In genomic region chr15:31357148-31357547, GRCh38 we compare ENCODE assay signal across 12 cellular contexts. TPM values are rescaled to one million over a fixed set of nuclear protein-coding genes. Genes with fewer than 3 reads are reported as not detected.
DNase-seq lines count a peak whose midpoint lies in the region; ATAC-seq, FAIRE-seq and TF ChIP-seq lines count a peak whose summit lies in the region.
"Had no signal": no experiment of that assay in that cellular context is flagged by ENCODE, and none has a peak within 500 bp of the region (broad histone marks: within the 10 kb centered on the region; RNA-seq: fewer than 3 reads in every experiment).

No MANE protein-coding gene starts in this region.

- no peaks in the 10 kb centered on the region for H3K27me3 ChIP-seq in CD4-positive, alpha-beta T cell (ENCODE audit: control insufficient read depth, insufficient read depth, low read length)
- H3K27me3 ChIP-seq: SJCRH30 had no signal

- FAIRE-seq in RCC 7860 (lab: Jason Lieb, UNC), result no peak
- FAIRE-seq: endometrium, islet of Langerhans had no signal

- CTCF ChIA-PET in CD4-positive, alpha-beta T cell (lab: Charles Lee), result interaction anchor here (0.5 to 3.8 kb wide), 5 partner anchors 9 to 142 kb away, joined by 3 to 17 read pairs (median 4); no protein-coding TSS in a partner anchor

- intact Hi-C loops in CD4-positive, alpha-beta T cell (cut with DNase I, micrococcal nuclease), result no loop called here

- POLR2A ChIA-PET in CD4-positive, alpha-beta T cell (lab: Charles Lee), result interaction anchor here (0.5 to 25.4 kb wide), 14 partner anchors 8 to 150 kb away, joined by 3 to 566 read pairs (median 5); partner anchors contain the start of gene KLF13
- POLR2A ChIA-PET in naive thymus-derived CD8-positive, alpha-beta T cell (lab: Charles Lee), result interaction anchor here (1.0 to 36.8 kb wide), 12 partner anchors 4 to 151 kb away, joined by 3 to 915 read pairs (median 74); partner anchors contain the start of gene KLF13

- H3K4me1 Mint-ChIP-seq in CD4-positive, alpha-beta T cell (ENCODE audit: low read depth), result peaks cover 95% of the 10 kb centered on the region
- peaks cover 64 to 100% (median 98%) of the 10 kb centered on the region in 4 donors for H3K4me1 Mint-ChIP-seq in naive thymus-derived CD8-positive, alpha-beta T cell

- peak overlapping the region; percentile 93 for H3K27ac ChIP-seq in CD4-positive, alpha-beta T cell (ENCODE audit: low read depth, low read length)
- H3K27ac ChIP-seq: SJCRH30 had no signal

- DNase-seq in CD4-positive, alpha-beta T cell, result peak in 1 of 10 experiments; percentile 37
- peak; percentile 18 for DNase-seq in KG1 (lab: John Stamatoyannopoulos, UW)
- DNase-seq in activated naive CD4-positive, alpha-beta T cell treated with anti-CD3 and anti-CD28 coated beads, Interleukin-2, amount 50 U/mL, for 72 hours (ENCODE audit: low spot score in 2 of 2), result no peak
- DNase-seq in naive thymus-derived CD8-positive, alpha-beta T cell, result peak in 6 of 10 donors; percentile 51 to 78 (median 62)
- DNase-seq in occipital lobe (lab: John Stamatoyannopoulos, UW), result no peak
- DNase-seq in RCC 7860 (ENCODE audit: low spot score), result no peak
- no peak for DNase-seq in mucosa of gallbladder (ENCODE audit: low spot score)
- DNase-seq: SJCRH30 had no signal

- H3K27ac Mint-ChIP-seq in CD4-positive, alpha-beta T cell, result peak overlapping the region; percentile 90
- H3K27ac Mint-ChIP-seq in activated naive CD4-positive, alpha-beta T cell treated with anti-CD3 and anti-CD28 coated beads, Interleukin-2, amount 50 U/mL, for 72 hours, result peak overlapping the region; percentile 81 to 90
- peak overlapping the region; percentile 96 to 100 (median 98) for H3K27ac Mint-ChIP-seq in naive thymus-derived CD8-positive, alpha-beta T cell

- H3K9me3 Mint-ChIP-seq in CD4-positive, alpha-beta T cell, result no peaks in the 10 kb centered on the region
- H3K9me3 Mint-ChIP-seq in activated naive CD4-positive, alpha-beta T cell treated with anti-CD3 and anti-CD28 coated beads, Interleukin-2, amount 50 U/mL, for 72 hours, result peaks cover 0 to 5% of the 10 kb centered on the region in 2 donors
- H3K9me3 Mint-ChIP-seq in naive thymus-derived CD8-positive, alpha-beta T cell, result no peaks in the 10 kb centered on the region

- TF ChIP-seq CTCF in CD4-positive, alpha-beta T cell (IDR thresholded peaks at IDR 0.05), result no peak

- H3K4me3 Mint-ChIP-seq in CD4-positive, alpha-beta T cell, result peak overlapping the region; percentile 85
- peak overlapping the region; percentile 76 to 95 (median 92) for H3K4me3 Mint-ChIP-seq in naive thymus-derived CD8-positive, alpha-beta T cell

- no peak for ATAC-seq in CD4-positive, alpha-beta T cell (ENCODE audit: poor library complexity)
- peak in 1 of 2 donors; percentile 8 for ATAC-seq in activated naive CD4-positive, alpha-beta T cell treated with anti-CD3 and anti-CD28 coated beads, Interleukin-2, amount 50 U/mL, for 72 hours
- ATAC-seq in naive thymus-derived CD8-positive, alpha-beta T cell, result peak in 1 of 2 donors; percentile 5
- ATAC-seq in HG03097 (IDR thresholded peaks at IDR 0.05; ENCODE audit: low FRiP score, unreplicated experiment), result no peak
- ATAC-seq: psoas muscle had no signal

- H3K27me3 Mint-ChIP-seq in CD4-positive, alpha-beta T cell, result no peaks in the 10 kb centered on the region
- H3K27me3 Mint-ChIP-seq in naive thymus-derived CD8-positive, alpha-beta T cell, result no peaks in the 10 kb centered on the region

- no peaks in the 10 kb centered on the region for H3K9me3 ChIP-seq in CD4-positive, alpha-beta T cell (ENCODE audit: control insufficient read depth, low read length)
- H3K9me3 ChIP-seq: psoas muscle, SJCRH30 had no signal

- peaks cover 49% of the 10 kb centered on the region for H3K36me3 Mint-ChIP-seq in CD4-positive, alpha-beta T cell (ENCODE audit: low read depth)
- H3K36me3 Mint-ChIP-seq in activated naive CD4-positive, alpha-beta T cell treated with anti-CD3 and anti-CD28 coated beads, Interleukin-2, amount 50 U/mL, for 72 hours, result peaks cover 5 to 43% of the 10 kb centered on the region in 2 donors
- peaks cover 0 to 29% (median 16%) of the 10 kb centered on the region in 3 donors for H3K36me3 Mint-ChIP-seq in naive thymus-derived CD8-positive, alpha-beta T cell

RNA-seq across cellular contexts. Expression of gene KLF13, which starts 30.5 kb away (rescaled TPM):
- total RNA-seq in CD4-positive, alpha-beta T cell, result 100 to 1,000 TPM; 284 to 308 TPM
- 100 to 1,000 TPM; 124 to 161 TPM for total RNA-seq in activated naive CD4-positive, alpha-beta T cell treated with anti-CD3 and anti-CD28 coated beads, Interleukin-2, amount 50 U/mL, for 72 hours
- 100 to 1,000 TPM; 240 to 244 TPM for total RNA-seq in naive thymus-derived CD8-positive, alpha-beta T cell
- polyA plus RNA-seq in naive thymus-derived CD8-positive, alpha-beta T cell, result 100 to 1,000 TPM in 1 of 3 donors, 10 to 100 TPM in 2; 70.1 to 102 (median 93.7) TPM
- total RNA-seq in occipital lobe, result 47.9 TPM
- 86.0 TPM for total RNA-seq in mucosa of gallbladder

Comparison
In these comparisons a context has a peak if more than half of its experiments do, and no peak if none do; other contexts are left out.
1. DNase-seq: peak in KG1 (single experiment) and naive thymus-derived CD8-positive, alpha-beta T cell (6 of 10); none in activated naive CD4-positive, alpha-beta T cell treated with anti-CD3 and anti-CD28 coated beads, Interleukin-2, amount 50 U/mL, for 72 hours (0 of 2), occipital lobe (single experiment), RCC 7860 (single experiment) and mucosa of gallbladder (single experiment).
2. Peak in every context shown above with its lines, with median percentiles within 50 percentile points of each other: H3K27ac Mint-ChIP-seq.